ENCODE assay signal across 1 cellular context in genomic region chrX:73852467-73852866, GRCh38.
TF ChIP-seq lines count a peak whose summit lies in the region.

XIST (minus strand) TSS chrX:73852714.

TF ChIP-seq in HEK293, 187 proteins besides CTCF, POLR2A, EP300 and RAD21 (continued from another document):
- TF ChIP-seq ZBTB11 (tag by site-specific recombination; conservative IDR thresholded peaks at IDR 0.05; ENCODE audit: low read depth): no peak; the same call in 1 of the 2 replicates
- no peak for TF ChIP-seq HOXC10 (CRISPR knock-in tag; IDR thresholded peaks at IDR 0.05)
- no peak for TF ChIP-seq SP2 (tag by site-specific recombination; IDR thresholded peaks at IDR 0.05)
- TF ChIP-seq SETDB1 (IDR thresholded peaks at IDR 0.05; ENCODE audit: insufficient read length, low read length): no peak
- TF ChIP-seq ZNF302 (tag by site-specific recombination; IDR thresholded peaks at IDR 0.05; ENCODE audit: low read depth): no peak
- TF ChIP-seq, protein P1, sequence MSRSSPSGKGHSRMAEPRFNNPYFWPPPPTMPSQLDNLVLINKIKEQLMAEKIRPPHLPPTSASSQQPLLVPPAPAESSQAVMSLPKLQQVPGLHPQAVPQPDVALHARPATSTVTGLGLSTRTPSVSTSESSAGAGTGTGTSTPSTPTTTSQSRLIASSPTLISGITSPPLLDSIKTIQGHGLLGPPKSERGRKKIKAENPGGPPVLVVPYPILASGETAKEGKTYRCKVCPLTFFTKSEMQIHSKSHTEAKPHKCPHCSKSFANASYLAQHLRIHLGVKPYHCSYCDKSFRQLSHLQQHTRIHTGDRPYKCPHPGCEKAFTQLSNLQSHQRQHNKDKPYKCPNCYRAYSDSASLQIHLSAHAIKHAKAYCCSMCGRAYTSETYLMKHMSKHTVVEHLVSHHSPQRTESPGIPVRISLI (tag by site-specific recombination; IDR thresholded peaks at IDR 0.05): peak; percentile 90
- TF ChIP-seq ZNF341 (tag by site-specific recombination; IDR thresholded peaks at IDR 0.05; ENCODE audit: low read depth): no peak; the same call in 1 of the 2 replicates
- TF ChIP-seq RBAK (tag by site-specific recombination; IDR thresholded peaks at IDR 0.05): no peak
- TF ChIP-seq ZFP3 (tag by site-specific recombination; IDR thresholded peaks at IDR 0.05; ENCODE audit: low read depth): no peak
- no peak for TF ChIP-seq ZBTB1 (tag by site-specific recombination; IDR thresholded peaks at IDR 0.05)
- no peak for TF ChIP-seq ZNF2 (tag by site-specific recombination; IDR thresholded peaks at IDR 0.05)
- TF ChIP-seq ZNF423 (tag by site-specific recombination; IDR thresholded peaks at IDR 0.05): no peak
- no peak for TF ChIP-seq KLF10 (tag by site-specific recombination; IDR thresholded peaks at IDR 0.05)
- no peak for TF ChIP-seq KLF9 (tag by site-specific recombination; IDR thresholded peaks at IDR 0.05; ENCODE audit: low read depth)
- TF ChIP-seq ZNF791 (tag by site-specific recombination; IDR thresholded peaks at IDR 0.05): no peak
- TF ChIP-seq ZNF473 (tag by site-specific recombination; IDR thresholded peaks at IDR 0.05): no peak
- TF ChIP-seq ZNF513 (tag by site-specific recombination; IDR thresholded peaks at IDR 0.05): peak; percentile 50; the same call in 1 of the 2 replicates
- no peak for TF ChIP-seq ZNF48 (tag by site-specific recombination; IDR thresholded peaks at IDR 0.05)
- TF ChIP-seq GLI4 (tag by site-specific recombination; IDR thresholded peaks at IDR 0.05): no peak
- TF ChIP-seq BCL6B (tag by site-specific recombination; IDR thresholded peaks at IDR 0.05): no peak
- TF ChIP-seq, protein P2, sequence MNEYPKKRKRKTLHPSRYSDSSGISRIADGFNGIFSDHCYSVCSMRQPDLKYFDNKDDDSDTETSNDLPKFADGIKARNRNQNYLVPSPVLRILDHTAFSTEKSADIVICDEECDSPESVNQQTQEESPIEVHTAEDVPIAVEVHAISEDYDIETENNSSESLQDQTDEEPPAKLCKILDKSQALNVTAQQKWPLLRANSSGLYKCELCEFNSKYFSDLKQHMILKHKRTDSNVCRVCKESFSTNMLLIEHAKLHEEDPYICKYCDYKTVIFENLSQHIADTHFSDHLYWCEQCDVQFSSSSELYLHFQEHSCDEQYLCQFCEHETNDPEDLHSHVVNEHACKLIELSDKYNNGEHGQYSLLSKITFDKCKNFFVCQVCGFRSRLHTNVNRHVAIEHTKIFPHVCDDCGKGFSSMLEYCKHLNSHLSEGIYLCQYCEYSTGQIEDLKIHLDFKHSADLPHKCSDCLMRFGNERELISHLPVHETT (tag by site-specific recombination; IDR thresholded peaks at IDR 0.05): no peak
- no peak for TF ChIP-seq ZNF768 (tag by site-specific recombination; IDR thresholded peaks at IDR 0.05)
- no peak for TF ChIP-seq ZNF629 (tag by site-specific recombination; IDR thresholded peaks at IDR 0.05)
- TF ChIP-seq HOXA7 (CRISPR knock-in tag; IDR thresholded peaks at IDR 0.05; ENCODE audit: borderline replicate concordance): no peak
- TF ChIP-seq SALL2 (tag by site-specific recombination; IDR thresholded peaks at IDR 0.05; ENCODE audit: borderline replicate concordance): no peak
- TF ChIP-seq, protein P3, sequence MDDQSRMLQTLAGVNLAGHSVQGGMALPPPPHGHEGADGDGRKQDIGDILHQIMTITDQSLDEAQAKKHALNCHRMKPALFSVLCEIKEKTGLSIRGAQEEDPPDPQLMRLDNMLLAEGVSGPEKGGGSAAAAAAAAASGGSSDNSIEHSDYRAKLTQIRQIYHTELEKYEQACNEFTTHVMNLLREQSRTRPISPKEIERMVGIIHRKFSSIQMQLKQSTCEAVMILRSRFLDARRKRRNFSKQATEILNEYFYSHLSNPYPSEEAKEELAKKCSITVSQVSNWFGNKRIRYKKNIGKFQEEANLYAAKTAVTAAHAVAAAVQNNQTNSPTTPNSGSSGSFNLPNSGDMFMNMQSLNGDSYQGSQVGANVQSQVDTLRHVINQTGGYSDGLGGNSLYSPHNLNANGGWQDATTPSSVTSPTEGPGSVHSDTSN (CRISPR knock-in tag; IDR thresholded peaks at IDR 0.05): no peak
- TF ChIP-seq KLF1 (tag by site-specific recombination; IDR thresholded peaks at IDR 0.05): no peak
- no peak for TF ChIP-seq ZNF169 (tag by site-specific recombination; IDR thresholded peaks at IDR 0.05)
- TF ChIP-seq ZNF692 (tag by site-specific recombination; IDR thresholded peaks at IDR 0.05): no peak
- TF ChIP-seq ZNF112 (tag by site-specific recombination; IDR thresholded peaks at IDR 0.05): no peak
- no peak for TF ChIP-seq ELK4 (IDR thresholded peaks at IDR 0.05; ENCODE audit: borderline replicate concordance, low read depth, low read length)
- no peak for TF ChIP-seq ZNF311 (tag by site-specific recombination; IDR thresholded peaks at IDR 0.05; ENCODE audit: borderline replicate concordance)
- no peak for TF ChIP-seq ZNF18 (tag by site-specific recombination; IDR thresholded peaks at IDR 0.05)
- TF ChIP-seq ZNF548 (tag by site-specific recombination; IDR thresholded peaks at IDR 0.05): no peak
